In the genomic region with DNA sequence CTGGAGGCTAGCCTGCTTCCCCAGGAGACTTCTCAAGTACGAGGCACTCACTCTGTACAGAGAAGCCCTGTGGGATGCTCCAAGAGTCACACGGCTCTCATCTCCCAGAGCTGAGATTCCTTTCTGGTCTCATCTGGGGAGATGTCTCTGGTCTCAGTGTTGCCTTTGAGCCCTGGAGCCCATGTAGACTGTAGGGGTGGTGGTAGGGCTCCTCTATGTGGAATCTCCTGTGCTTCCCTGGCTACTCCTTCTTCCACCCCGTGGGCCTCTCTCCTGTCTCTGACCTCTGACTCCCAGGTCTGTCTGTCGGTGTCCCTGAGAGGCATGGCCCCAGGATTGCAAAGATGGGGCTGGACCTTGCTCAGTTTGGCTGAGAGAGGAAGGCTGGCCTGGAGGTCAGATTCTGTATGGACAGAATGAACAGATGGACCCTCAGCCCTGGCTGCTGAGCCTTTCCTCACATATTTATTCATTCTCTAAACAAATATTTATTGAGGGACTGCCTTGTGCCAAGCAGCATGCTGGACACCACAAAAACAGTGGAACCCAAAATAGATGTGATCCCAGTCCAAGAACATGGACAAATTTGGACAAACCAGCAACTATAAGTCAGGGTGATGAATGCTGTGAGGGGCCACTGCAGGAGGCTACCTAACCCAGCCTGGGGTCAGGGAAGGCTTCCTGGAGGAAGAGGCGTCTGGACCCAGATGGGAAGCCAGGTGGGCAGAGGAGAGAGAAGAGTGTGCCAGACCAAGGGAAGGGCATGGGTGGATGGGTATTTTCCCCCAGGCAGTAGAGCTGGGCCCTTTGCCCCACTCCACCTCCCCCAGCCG, we compare ENCODE assay signal across 1 cellular context.
TF ChIP-seq lines count a peak whose summit lies in the region.

No MANE protein-coding gene starts in this region.

TF ChIP-seq in HepG2, 621 proteins besides CTCF, POLR2A, EP300 and RAD21 (continued from another document and continues in another):
- TF ChIP-seq ZNF614 (CRISPR knock-in tag; IDR thresholded peaks at IDR 0.05; ENCODE audit: borderline replicate concordance), result peak; percentile 37; the same call in 1 of the 2 replicates
- TF ChIP-seq, protein P1, sequence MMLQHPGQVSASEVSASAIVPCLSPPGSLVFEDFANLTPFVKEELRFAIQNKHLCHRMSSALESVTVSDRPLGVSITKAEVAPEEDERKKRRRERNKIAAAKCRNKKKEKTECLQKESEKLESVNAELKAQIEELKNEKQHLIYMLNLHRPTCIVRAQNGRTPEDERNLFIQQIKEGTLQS (CRISPR knock-in tag; IDR thresholded peaks at IDR 0.05), result no peak
- TF ChIP-seq PCBP1 (IDR thresholded peaks at IDR 0.05; ENCODE audit: borderline replicate concordance, low read depth, low read length), result no peak
- 0 out of 2 replicates have a peak, but pooled peaks have one; percentile 22 for TF ChIP-seq ZNF572 (CRISPR knock-in tag; IDR thresholded peaks at IDR 0.05)
- peak; percentile 99 for TF ChIP-seq ZNF331 (CRISPR knock-in tag; IDR thresholded peaks at IDR 0.05)
- TF ChIP-seq PITX1 (CRISPR knock-in tag; IDR thresholded peaks at IDR 0.05), result peak; percentile 45; the same call in 1 of the 2 replicates
- TF ChIP-seq, protein P2, sequence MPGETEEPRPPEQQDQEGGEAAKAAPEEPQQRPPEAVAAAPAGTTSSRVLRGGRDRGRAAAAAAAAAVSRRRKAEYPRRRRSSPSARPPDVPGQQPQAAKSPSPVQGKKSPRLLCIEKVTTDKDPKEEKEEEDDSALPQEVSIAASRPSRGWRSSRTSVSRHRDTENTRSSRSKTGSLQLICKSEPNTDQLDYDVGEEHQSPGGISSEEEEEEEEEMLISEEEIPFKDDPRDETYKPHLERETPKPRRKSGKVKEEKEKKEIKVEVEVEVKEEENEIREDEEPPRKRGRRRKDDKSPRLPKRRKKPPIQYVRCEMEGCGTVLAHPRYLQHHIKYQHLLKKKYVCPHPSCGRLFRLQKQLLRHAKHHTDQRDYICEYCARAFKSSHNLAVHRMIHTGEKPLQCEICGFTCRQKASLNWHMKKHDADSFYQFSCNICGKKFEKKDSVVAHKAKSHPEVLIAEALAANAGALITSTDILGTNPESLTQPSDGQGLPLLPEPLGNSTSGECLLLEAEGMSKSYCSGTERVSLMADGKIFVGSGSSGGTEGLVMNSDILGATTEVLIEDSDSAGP (CRISPR knock-in tag; IDR thresholded peaks at IDR 0.05; ENCODE audit: borderline replicate concordance), result peak; percentile 36; the same call in 1 of the 2 replicates
- no peak for TF ChIP-seq ZSCAN31 (CRISPR knock-in tag; IDR thresholded peaks at IDR 0.05; ENCODE audit: low read depth)
- TF ChIP-seq ZFYVE20 (CRISPR knock-in tag; IDR thresholded peaks at IDR 0.05; ENCODE audit: borderline replicate concordance, low read depth), result no peak
- peak; percentile 53; the same call in 1 of the 2 replicates for TF ChIP-seq GFI1 (CRISPR knock-in tag; IDR thresholded peaks at IDR 0.05; ENCODE audit: borderline replicate concordance)
- TF ChIP-seq, protein P3, sequence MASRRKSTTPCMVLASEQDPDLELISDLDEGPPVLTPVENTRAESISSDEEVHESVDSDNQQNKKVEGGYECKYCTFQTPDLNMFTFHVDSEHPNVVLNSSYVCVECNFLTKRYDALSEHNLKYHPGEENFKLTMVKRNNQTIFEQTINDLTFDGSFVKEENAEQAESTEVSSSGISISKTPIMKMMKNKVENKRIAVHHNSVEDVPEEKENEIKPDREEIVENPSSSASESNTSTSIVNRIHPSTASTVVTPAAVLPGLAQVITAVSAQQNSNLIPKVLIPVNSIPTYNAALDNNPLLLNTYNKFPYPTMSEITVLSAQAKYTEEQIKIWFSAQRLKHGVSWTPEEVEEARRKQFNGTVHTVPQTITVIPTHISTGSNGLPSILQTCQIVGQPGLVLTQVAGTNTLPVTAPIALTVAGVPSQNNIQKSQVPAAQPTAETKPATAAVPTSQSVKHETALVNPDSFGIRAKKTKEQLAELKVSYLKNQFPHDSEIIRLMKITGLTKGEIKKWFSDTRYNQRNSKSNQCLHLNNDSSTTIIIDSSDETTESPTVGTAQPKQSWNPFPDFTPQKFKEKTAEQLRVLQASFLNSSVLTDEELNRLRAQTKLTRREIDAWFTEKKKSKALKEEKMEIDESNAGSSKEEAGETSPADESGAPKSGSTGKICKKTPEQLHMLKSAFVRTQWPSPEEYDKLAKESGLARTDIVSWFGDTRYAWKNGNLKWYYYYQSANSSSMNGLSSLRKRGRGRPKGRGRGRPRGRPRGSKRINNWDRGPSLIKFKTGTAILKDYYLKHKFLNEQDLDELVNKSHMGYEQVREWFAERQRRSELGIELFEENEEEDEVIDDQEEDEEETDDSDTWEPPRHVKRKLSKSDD (CRISPR knock-in tag; IDR thresholded peaks at IDR 0.05; ENCODE audit: low read depth), result no peak
- TF ChIP-seq MEF2D (CRISPR knock-in tag; IDR thresholded peaks at IDR 0.05), result peak; percentile 68; the same call in 1 of the 2 replicates
- no peak for TF ChIP-seq TGIF2 (CRISPR knock-in tag; IDR thresholded peaks at IDR 0.05)
- TF ChIP-seq, protein P4, sequence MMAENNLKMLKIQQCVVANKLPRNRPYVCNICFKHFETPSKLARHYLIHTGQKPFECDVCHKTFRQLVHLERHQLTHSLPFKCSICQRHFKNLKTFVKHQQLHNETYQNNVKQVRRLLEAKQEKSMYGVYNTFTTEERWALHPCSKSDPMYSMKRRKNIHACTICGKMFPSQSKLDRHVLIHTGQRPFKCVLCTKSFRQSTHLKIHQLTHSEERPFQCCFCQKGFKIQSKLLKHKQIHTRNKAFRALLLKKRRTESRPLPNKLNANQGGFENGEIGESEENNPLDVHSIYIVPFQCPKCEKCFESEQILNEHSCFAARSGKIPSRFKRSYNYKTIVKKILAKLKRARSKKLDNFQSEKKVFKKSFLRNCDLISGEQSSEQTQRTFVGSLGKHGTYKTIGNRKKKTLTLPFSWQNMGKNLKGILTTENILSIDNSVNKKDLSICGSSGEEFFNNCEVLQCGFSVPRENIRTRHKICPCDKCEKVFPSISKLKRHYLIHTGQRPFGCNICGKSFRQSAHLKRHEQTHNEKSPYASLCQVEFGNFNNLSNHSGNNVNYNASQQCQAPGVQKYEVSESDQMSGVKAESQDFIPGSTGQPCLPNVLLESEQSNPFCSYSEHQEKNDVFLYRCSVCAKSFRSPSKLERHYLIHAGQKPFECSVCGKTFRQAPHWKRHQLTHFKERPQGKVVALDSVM (CRISPR knock-in tag; IDR thresholded peaks at IDR 0.05), result 0 out of 2 replicates have a peak, but pooled peaks have one; percentile 28
- TF ChIP-seq, protein P5, sequence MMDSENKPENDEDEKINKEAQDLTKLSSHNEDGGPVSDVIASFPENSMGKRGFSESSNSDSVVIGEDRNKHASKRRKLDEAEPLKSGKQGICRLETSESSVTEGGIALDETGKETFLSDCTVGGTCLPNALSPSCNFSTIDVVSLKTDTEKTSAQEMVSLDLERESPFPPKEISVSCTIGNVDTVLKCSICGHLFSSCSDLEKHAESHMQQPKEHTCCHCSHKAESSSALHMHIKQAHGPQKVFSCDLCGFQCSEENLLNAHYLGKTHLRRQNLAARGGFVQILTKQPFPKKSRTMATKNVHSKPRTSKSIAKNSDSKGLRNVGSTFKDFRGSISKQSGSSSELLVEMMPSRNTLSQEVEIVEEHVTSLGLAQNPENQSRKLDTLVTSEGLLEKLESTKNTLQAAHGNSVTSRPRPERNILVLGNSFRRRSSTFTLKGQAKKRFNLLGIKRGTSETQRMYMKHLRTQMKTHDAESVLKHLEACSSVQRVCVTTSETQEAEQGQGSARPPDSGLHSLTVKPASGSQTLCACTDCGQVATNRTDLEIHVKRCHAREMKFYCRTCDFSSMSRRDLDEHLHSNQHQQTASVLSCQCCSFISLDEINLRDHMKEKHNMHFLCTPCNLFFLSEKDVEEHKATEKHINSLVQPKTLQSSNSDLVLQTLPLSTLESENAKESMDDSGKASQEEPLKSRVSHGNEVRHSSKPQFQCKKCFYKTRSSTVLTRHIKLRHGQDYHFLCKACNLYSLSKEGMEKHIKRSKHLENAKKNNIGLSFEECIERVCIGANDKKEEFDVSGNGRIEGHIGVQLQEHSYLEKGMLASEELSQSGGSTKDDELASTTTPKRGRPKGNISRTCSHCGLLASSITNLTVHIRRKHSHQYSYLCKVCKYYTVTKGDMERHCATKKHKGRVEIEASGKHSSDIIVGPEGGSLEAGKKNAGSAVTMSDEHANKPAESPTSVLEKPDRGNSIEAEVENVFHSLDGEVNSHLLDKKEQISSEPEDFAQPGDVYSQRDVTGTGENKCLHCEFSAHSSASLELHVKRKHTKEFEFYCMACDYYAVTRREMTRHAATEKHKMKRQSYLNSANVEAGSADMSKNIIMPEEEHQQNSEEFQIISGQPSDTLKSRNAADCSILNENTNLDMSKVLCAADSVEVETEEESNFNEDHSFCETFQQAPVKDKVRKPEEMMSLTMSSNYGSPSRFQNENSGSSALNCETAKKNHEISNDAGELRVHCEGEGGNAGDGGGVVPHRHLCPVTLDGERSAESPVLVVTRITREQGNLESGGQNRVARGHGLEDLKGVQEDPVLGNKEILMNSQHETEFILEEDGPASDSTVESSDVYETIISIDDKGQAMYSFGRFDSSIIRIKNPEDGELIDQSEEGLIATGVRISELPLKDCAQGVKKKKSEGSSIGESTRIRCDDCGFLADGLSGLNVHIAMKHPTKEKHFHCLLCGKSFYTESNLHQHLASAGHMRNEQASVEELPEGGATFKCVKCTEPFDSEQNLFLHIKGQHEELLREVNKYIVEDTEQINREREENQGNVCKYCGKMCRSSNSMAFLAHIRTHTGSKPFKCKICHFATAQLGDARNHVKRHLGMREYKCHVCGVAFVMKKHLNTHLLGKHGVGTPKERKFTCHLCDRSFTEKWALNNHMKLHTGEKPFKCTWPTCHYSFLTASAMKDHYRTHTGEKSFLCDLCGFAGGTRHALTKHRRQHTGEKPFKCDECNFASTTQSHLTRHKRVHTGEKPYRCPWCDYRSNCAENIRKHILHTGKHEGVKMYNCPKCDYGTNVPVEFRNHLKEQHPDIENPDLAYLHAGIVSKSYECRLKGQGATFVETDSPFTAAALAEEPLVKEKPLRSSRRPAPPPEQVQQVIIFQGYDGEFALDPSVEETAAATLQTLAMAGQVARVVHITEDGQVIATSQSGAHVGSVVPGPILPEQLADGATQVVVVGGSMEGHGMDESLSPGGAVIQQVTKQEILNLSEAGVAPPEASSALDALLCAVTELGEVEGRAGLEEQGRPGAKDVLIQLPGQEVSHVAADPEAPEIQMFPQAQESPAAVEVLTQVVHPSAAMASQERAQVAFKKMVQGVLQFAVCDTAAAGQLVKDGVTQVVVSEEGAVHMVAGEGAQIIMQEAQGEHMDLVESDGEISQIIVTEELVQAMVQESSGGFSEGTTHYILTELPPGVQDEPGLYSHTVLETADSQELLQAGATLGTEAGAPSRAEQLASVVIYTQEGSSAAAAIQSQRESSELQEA (CRISPR knock-in tag; IDR thresholded peaks at IDR 0.05; ENCODE audit: not compliant biosample characterization), result no peak
- no peak for TF ChIP-seq ZMAT3 (CRISPR knock-in tag; conservative IDR thresholded peaks at IDR 0.05)
- TF ChIP-seq, protein P6, sequence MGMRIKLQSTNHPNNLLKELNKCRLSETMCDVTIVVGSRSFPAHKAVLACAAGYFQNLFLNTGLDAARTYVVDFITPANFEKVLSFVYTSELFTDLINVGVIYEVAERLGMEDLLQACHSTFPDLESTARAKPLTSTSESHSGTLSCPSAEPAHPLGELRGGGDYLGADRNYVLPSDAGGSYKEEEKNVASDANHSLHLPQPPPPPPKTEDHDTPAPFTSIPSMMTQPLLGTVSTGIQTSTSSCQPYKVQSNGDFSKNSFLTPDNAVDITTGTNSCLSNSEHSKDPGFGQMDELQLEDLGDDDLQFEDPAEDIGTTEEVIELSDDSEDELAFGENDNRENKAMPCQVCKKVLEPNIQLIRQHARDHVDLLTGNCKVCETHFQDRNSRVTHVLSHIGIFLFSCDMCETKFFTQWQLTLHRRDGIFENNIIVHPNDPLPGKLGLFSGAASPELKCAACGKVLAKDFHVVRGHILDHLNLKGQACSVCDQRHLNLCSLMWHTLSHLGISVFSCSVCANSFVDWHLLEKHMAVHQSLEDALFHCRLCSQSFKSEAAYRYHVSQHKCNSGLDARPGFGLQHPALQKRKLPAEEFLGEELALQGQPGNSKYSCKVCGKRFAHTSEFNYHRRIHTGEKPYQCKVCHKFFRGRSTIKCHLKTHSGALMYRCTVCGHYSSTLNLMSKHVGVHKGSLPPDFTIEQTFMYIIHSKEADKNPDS (CRISPR knock-in tag; IDR thresholded peaks at IDR 0.05), result no peak
- TF ChIP-seq, protein P7, sequence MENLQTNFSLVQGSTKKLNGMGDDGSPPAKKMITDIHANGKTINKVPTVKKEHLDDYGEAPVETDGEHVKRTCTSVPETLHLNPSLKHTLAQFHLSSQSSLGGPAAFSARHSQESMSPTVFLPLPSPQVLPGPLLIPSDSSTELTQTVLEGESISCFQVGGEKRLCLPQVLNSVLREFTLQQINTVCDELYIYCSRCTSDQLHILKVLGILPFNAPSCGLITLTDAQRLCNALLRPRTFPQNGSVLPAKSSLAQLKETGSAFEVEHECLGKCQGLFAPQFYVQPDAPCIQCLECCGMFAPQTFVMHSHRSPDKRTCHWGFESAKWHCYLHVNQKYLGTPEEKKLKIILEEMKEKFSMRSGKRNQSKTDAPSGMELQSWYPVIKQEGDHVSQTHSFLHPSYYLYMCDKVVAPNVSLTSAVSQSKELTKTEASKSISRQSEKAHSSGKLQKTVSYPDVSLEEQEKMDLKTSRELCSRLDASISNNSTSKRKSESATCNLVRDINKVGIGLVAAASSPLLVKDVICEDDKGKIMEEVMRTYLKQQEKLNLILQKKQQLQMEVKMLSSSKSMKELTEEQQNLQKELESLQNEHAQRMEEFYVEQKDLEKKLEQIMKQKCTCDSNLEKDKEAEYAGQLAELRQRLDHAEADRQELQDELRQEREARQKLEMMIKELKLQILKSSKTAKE (CRISPR knock-in tag; IDR thresholded peaks at IDR 0.05; ENCODE audit: borderline replicate concordance), result peak; percentile 80
- peak; percentile 57; the same call in 1 of the 2 replicates for TF ChIP-seq IRF2 (CRISPR knock-in tag; IDR thresholded peaks at IDR 0.05)
- TF ChIP-seq, protein P8, sequence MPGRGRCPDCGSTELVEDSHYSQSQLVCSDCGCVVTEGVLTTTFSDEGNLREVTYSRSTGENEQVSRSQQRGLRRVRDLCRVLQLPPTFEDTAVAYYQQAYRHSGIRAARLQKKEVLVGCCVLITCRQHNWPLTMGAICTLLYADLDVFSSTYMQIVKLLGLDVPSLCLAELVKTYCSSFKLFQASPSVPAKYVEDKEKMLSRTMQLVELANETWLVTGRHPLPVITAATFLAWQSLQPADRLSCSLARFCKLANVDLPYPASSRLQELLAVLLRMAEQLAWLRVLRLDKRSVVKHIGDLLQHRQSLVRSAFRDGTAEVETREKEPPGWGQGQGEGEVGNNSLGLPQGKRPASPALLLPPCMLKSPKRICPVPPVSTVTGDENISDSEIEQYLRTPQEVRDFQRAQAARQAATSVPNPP (CRISPR knock-in tag; IDR thresholded peaks at IDR 0.05), result no peak
- 0 out of 2 replicates have a peak, but pooled peaks have one; percentile 36 for TF ChIP-seq TOE1 (CRISPR knock-in tag; IDR thresholded peaks at IDR 0.05)
- peak; percentile 57; the same call in 1 of the 2 replicates for TF ChIP-seq ZNF124 (CRISPR knock-in tag; IDR thresholded peaks at IDR 0.05)
- no peak for TF ChIP-seq FOXP1 (IDR thresholded peaks at IDR 0.05)
- peak; percentile 59; the same call in 1 of the 2 replicates for TF ChIP-seq FOXP1 (CRISPR knock-in tag; IDR thresholded peaks at IDR 0.05)
